30 cellular contexts compared by ENCODE assay signal in genomic region chr22:34045311-34045710, GRCh38.
"Had no signal": no experiment of that assay in that cellular context is flagged by ENCODE, and none has a peak within 500 bp of the region (broad histone marks: within the 10 kb centered on the region; RNA-seq: fewer than 3 reads in every experiment).

No MANE protein-coding gene starts in this region.

- H3K36me3 ChIP-seq: brain microvascular endothelial cell, gastroesophageal sphincter had no signal

- H3K4me1 Mint-ChIP-seq: activated CD4-positive, alpha-beta T cell treated with anti-CD3 and anti-CD28 coated beads, Interleukin-2, amount 10 ng/mL, durations not matched to agents 7 days and 5 days; activated T-helper 17 cell treated with anti-CD3 and anti-CD28 coated beads, Interleukin-2, amount 50 U/mL, for 72 hours; central memory CD8-positive, alpha-beta T cell; endodermal cell; WTC11 had no signal

- H3K27ac ChIP-seq: brain microvascular endothelial cell, coronary artery, dorsolateral prefrontal cortex, gastroesophageal sphincter, VCaP had no signal

- H3K27me3 ChIP-seq: brain microvascular endothelial cell had no signal

- H3K27me3 Mint-ChIP-seq: activated CD4-positive, alpha-beta T cell treated with anti-CD3 and anti-CD28 coated beads, Interleukin-2, amount 10 ng/mL, durations not matched to agents 7 days and 5 days; activated naive CD8-positive, alpha-beta T cell; central memory CD8-positive, alpha-beta T cell; dendritic cell treated with granulocyte-macrophage colony-stimulating factor and Interleukin-4, amounts not matched to agents 40 ng/mL and 50 ng/mL, for 4 days had no signal

- H3K36me3 Mint-ChIP-seq: activated naive CD8-positive, alpha-beta T cell; WTC11 had no signal

- FAIRE-seq: astrocyte, bronchial epithelial cell had no signal

- H3K4me1 ChIP-seq: gastroesophageal sphincter had no signal

- H3K4me3 Mint-ChIP-seq: activated CD4-positive, alpha-beta T cell treated with anti-CD3 and anti-CD28 coated beads, Interleukin-2, amount 10 ng/mL, durations not matched to agents 7 days and 5 days; activated CD8-positive, alpha-beta T cell treated with anti-CD3 and anti-CD28 coated beads for 36 hours; activated naive CD8-positive, alpha-beta T cell; activated T-cell treated with anti-CD3 and anti-CD28 coated beads, Interleukin-2, amount 50 U/mL, for 4 hours; activated T-helper 17 cell treated with anti-CD3 and anti-CD28 coated beads, Interleukin-2, amount 50 U/mL, for 72 hours; central memory CD8-positive, alpha-beta T cell; dendritic cell treated with granulocyte-macrophage colony-stimulating factor and Interleukin-4, amounts not matched to agents 40 ng/mL and 50 ng/mL, for 4 days; endodermal cell; WTC11 had no signal

- H3K27ac Mint-ChIP-seq: activated CD4-positive, alpha-beta T cell treated with anti-CD3 and anti-CD28 coated beads, Interleukin-2, amount 10 ng/mL, durations not matched to agents 7 days and 5 days; activated CD8-positive, alpha-beta T cell treated with anti-CD3 and anti-CD28 coated beads for 36 hours; activated naive CD8-positive, alpha-beta T cell; activated T-helper 17 cell treated with anti-CD3 and anti-CD28 coated beads, Interleukin-2, amount 50 U/mL, for 72 hours; dendritic cell treated with granulocyte-macrophage colony-stimulating factor and Interleukin-4, amounts not matched to agents 40 ng/mL and 50 ng/mL, for 4 days; endodermal cell; WTC11 had no signal

- H3K9me3 Mint-ChIP-seq: endodermal cell, WTC11 had no signal

- H3K9me3 ChIP-seq: gastroesophageal sphincter had no signal

- DNase-seq: activated CD4-positive, alpha-beta T cell treated with anti-CD3 and anti-CD28 coated beads for 1 hour; activated CD4-positive, alpha-beta T cell treated with anti-CD3 and anti-CD28 coated beads for 4 hours; activated CD4-positive, alpha-beta T cell treated with anti-CD3 and anti-CD28 coated beads, Interleukin-2, amount 10 ng/mL, durations not matched to agents 7 days and 5 days; activated CD4-positive, alpha-beta T cell treated with anti-CD3 and anti-CD28 coated beads, Interleukin-2, amount 50 U/mL, for 4 hours; activated CD8-positive, alpha-beta memory T cell treated with anti-CD3 and anti-CD28 coated beads for 24 hours; activated CD8-positive, alpha-beta T cell treated with anti-CD3 and anti-CD28 coated beads for 36 hours; activated effector memory CD4-positive, alpha-beta T cell treated with Interleukin-2 at 50 U/mL for 16 hours; activated gamma-delta T cell treated with Interleukin-2 at 50 U/mL for 16 hours; activated naive CD4-positive, alpha-beta T cell treated with anti-CD3 and anti-CD28 coated beads, Interleukin-2, amount 50 U/mL, for 16 hours; activated naive CD4-positive, alpha-beta T cell treated with Interleukin-2 at 50 U/mL for 16 hours; activated T-cell treated with anti-CD3 and anti-CD28 coated beads, Interleukin-2, amount 50 U/mL, for 4 hours; amniotic stem cell; anterior cingulate cortex; brain microvascular endothelial cell; dorsolateral prefrontal cortex; effector memory CD4-positive, alpha-beta T cell; endodermal cell; foreskin melanocyte; T-helper 2 cell had no signal

- ATAC-seq: activated CD8-positive, alpha-beta T cell treated with anti-CD3 and anti-CD28 coated beads for 36 hours; activated T-cell treated with anti-CD3 and anti-CD28 coated beads, Interleukin-2, amount 50 U/mL, for 4 hours; activated T-helper 17 cell treated with anti-CD3 and anti-CD28 coated beads, Interleukin-2, amount 50 U/mL, for 72 hours; esophagus mucosa; gastroesophageal sphincter; WTC11 had no signal

- H3K4me3 ChIP-seq: coronary artery, dorsolateral prefrontal cortex, gastroesophageal sphincter had no signal
